In genomic region chr1:38589036-38589435, GRCh38 we compare ENCODE assay signal across 21 cellular contexts.
DNase-seq lines count a peak whose midpoint lies in the region; ATAC-seq and TF ChIP-seq lines count a peak whose summit lies in the region.
"Had no signal": no experiment of that assay in that cellular context is flagged by ENCODE, and none has a peak within 500 bp of the region (broad histone marks: within the 10 kb centered on the region; RNA-seq: fewer than 3 reads in every experiment).

No MANE protein-coding gene starts in this region.

- POLR2A ChIA-PET in RWPE1 (lab: Yijun Ruan, JAX; ENCODE audit: low non-redundant PET), result interaction anchor here (0.6 kb wide), 1 partner anchor 27 kb away, joined by 3 read pairs; no protein-coding TSS in a partner anchor

- H3K27ac ChIP-seq in RWPE1 (peak overlapping the region; percentile 68), sigmoid colon (no peak overlapping the region)
- H3K27ac ChIP-seq: transverse colon had no signal

- CTCF ChIA-PET in RWPE1 (lab: Yijun Ruan, JAX), result no interaction called here

- H3K9me3 Mint-ChIP-seq in chondrocyte (ENCODE audit: low read depth), result peaks cover 25% of the 10 kb centered on the region

- H3K36me3 ChIP-seq in sigmoid colon, result no peaks in the 10 kb centered on the region
- H3K36me3 ChIP-seq: transverse colon had no signal

- no peak for ATAC-seq in HG03469 (IDR thresholded peaks at IDR 0.05; ENCODE audit: unreplicated experiment)
- ATAC-seq: activated T-cell treated with anti-CD3 and anti-CD28 coated beads, Interleukin-2, amount 50 U/mL, for 72 hours; naive thymus-derived CD8-positive, alpha-beta T cell; stimulated activated effector memory CD8-positive, alpha-beta T cell treated with anti-CD3 and anti-CD28 coated beads, Interleukin-12 subunit alpha, Interleukin-12 subunit beta, amount 100 ng/mL, for 72 hours; T-cell had no signal

- DNase-seq in activated CD8-positive, alpha-beta memory T cell treated with anti-CD3 and anti-CD28 coated beads for 24 hours, result peak; percentile 50
- DNase-seq in activated CD8-positive, alpha-beta memory T cell treated with anti-CD3 and anti-CD28 coated beads, Interleukin-2, amount 50 U/mL, for 48 hours, result no peak
- DNase-seq in RWPE1 (ENCODE audit: low spot score) (peak; percentile 59), fibroblast of pulmonary artery (ENCODE audit: low read depth) (peak; percentile 17), sigmoid colon (peak; percentile 56), chondrocyte (ENCODE audit: low spot score) (no peak), mucosa of gallbladder (ENCODE audit: low spot score) (no peak)
- DNase-seq: activated CD4-positive, alpha-beta T cell treated with anti-CD3 and anti-CD28 coated beads, Interleukin-2, amount 50 U/mL, for 48 hours; activated T-cell treated with anti-CD3 and anti-CD28 coated beads, Interleukin-2, amount 50 U/mL, for 72 hours; C1 segment of cervical spinal cord; DMS153; KBM-7; naive thymus-derived CD8-positive, alpha-beta T cell; NCI-H1092; stimulated activated CD4-positive, alpha-beta T cell treated with anti-CD3 and anti-CD28 coated beads, Interleukin-12 subunit alpha, Interleukin-12 subunit beta, amount 100 ng/mL, for 4 hours; T-cell; transverse colon had no signal

- peaks cover 0 to 3% (median 1%) of the 10 kb centered on the region in 4 donors for H3K9me3 ChIP-seq in sigmoid colon

- WGBS in sigmoid colon, 2 donors, result 3 to 46% methylated on average over 1 of the region's 1 CpG

- peaks cover 0 to 4% (median 0%) of the 10 kb centered on the region in 3 donors for H3K27me3 ChIP-seq in sigmoid colon

- no peak for TF ChIP-seq POLR2A in sigmoid colon (IDR thresholded peaks at IDR 0.05)

- intact Hi-C loops in sigmoid colon (cut with DNase I), result no loop called here

- H3K4me1 Mint-ChIP-seq in chondrocyte (ENCODE audit: low read depth), result peaks cover 44% of the 10 kb centered on the region

- no peaks in the 10 kb centered on the region for H3K4me1 ChIP-seq in sigmoid colon
- H3K4me1 ChIP-seq: transverse colon had no signal

- TF ChIP-seq CTCF in RWPE1 (conservative IDR thresholded peaks at IDR 0.05; ENCODE audit: low read depth), result no peak
- no peak for TF ChIP-seq CTCF in fibroblast of pulmonary artery (IDR thresholded peaks at IDR 0.05; ENCODE audit: low read length, missing control alignments)
- TF ChIP-seq CTCF in sigmoid colon (IDR thresholded peaks at IDR 0.05), result no peak
- TF ChIP-seq CTCF in chondrocyte (IDR thresholded peaks at IDR 0.05), result no peak

- TF ChIP-seq EP300 in sigmoid colon (IDR thresholded peaks at IDR 0.05), result no peak

- peaks cover 1% of the 10 kb centered on the region for H3K36me3 Mint-ChIP-seq in chondrocyte (ENCODE audit: low read depth)
- H3K36me3 Mint-ChIP-seq: stimulated activated effector memory CD8-positive, alpha-beta T cell treated with anti-CD3 and anti-CD28 coated beads, Interleukin-12 subunit alpha, Interleukin-12 subunit beta, amount 100 ng/mL, for 72 hours had no signal

- H3K4me3 Mint-ChIP-seq in chondrocyte (ENCODE audit: unreplicated experiment), result no peak overlapping the region
- H3K4me3 Mint-ChIP-seq: activated T-cell treated with anti-CD3 and anti-CD28 coated beads, Interleukin-2, amount 50 U/mL, for 72 hours; naive thymus-derived CD8-positive, alpha-beta T cell; stimulated activated effector memory CD8-positive, alpha-beta T cell treated with anti-CD3 and anti-CD28 coated beads, Interleukin-12 subunit alpha, Interleukin-12 subunit beta, amount 100 ng/mL, for 72 hours; T-cell had no signal

- H3K27me3 Mint-ChIP-seq in chondrocyte (ENCODE audit: low read depth), result no peaks in the 10 kb centered on the region

- H3K4me3 ChIP-seq in fibroblast of pulmonary artery (replicated peaks; ENCODE audit: low read depth, low read length) (no peak overlapping the region), sigmoid colon (no peak overlapping the region)
- H3K4me3 ChIP-seq: lung, transverse colon had no signal

- no peak overlapping the region for H3K27ac Mint-ChIP-seq in chondrocyte (ENCODE audit: unreplicated experiment)
- H3K27ac Mint-ChIP-seq: activated T-cell treated with anti-CD3 and anti-CD28 coated beads, Interleukin-2, amount 50 U/mL, for 72 hours; progenitor cell of endocrine pancreas; stimulated activated effector memory CD8-positive, alpha-beta T cell treated with anti-CD3 and anti-CD28 coated beads, Interleukin-12 subunit alpha, Interleukin-12 subunit beta, amount 100 ng/mL, for 72 hours; T-cell had no signal

Comparison
In these comparisons a context has a peak if more than half of its experiments do, and no peak if none do; other contexts are left out.
1. DNase-seq: peak in activated CD8-positive, alpha-beta memory T cell treated with anti-CD3 and anti-CD28 coated beads for 24 hours (single experiment), RWPE1 (single experiment), fibroblast of pulmonary artery (single experiment) and sigmoid colon (single experiment); none in activated CD8-positive, alpha-beta memory T cell treated with anti-CD3 and anti-CD28 coated beads, Interleukin-2, amount 50 U/mL, for 48 hours (single experiment), chondrocyte (single experiment) and mucosa of gallbladder (single experiment).